Comparison of ENCODE assay signal across 8 cellular contexts in the genomic region with DNA sequence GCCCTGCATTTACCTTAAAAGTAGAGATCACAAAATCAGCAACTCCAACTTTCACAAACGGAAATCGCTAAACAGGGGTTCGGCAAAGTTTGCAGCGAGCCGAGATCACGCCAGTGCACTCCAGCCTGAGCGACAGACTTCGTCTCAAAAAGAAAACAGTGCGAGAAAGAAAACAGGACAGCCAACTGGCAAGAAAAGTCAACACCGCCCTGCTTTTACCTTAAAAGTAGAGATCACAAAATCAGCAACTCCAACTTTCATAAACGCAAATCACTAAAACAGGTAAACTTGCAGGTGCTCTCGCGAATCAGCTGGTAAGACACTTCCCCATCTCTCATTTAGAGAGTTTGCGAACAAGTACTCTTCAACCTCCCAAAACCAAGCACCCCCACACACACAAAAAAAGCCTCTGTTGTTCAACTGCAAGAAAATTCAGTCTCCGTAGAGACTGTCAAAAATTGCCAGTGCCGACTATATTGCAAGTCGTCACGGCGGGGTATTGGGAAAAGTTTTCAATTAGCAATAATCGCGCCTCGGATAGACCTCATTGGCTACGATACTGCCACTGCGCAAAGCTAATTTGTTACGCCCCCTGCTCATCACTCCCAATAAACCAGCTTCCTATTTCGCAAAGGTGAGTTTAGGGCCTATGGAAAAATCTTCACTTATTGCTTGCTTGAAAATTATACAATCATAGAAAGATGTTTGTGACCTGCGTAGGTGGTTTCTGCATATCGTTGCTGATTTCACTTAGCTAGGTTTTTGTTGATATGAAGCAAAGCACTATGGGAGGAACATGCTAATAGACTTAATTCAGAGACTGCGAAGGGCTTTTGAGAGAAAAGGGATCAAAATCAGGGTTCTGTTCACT. TPM values are rescaled to one million over a fixed set of nuclear protein-coding genes. Genes with fewer than 3 reads are reported as not detected.
DNase-seq lines count a peak whose midpoint lies in the region; ATAC-seq, FAIRE-seq and TF ChIP-seq lines count a peak whose summit lies in the region.

A gene (minus strand): TSS at position 577 of the 871 bp plus-strand sequence.

- DNase-seq in Ammon's horn (ENCODE audit: low spot score) (peak; percentile 85), GM19239 (ENCODE audit: insufficient read length, low spot score) (no peak), NCI-H774 (lab: John Stamatoyannopoulos, UW) (peak; percentile 85), ecto neural progenitor cell (ENCODE audit: low spot score) (peak; percentile 90), lower leg skin (ENCODE audit: low spot score in 2 of 2) (peak; percentile 66 to 90)
- DNase-seq in activated CD4-positive, alpha-beta T cell treated with anti-CD3 and anti-CD28 coated beads, Interleukin-2, amount 50 U/mL, for 24 hours (ENCODE audit: low read depth in 1 of 2, low spot score in 1 of 2), result peak; percentile 34 to 89
- DNase-seq in stimulated activated CD4-positive, alpha-beta T cell treated with anti-CD3 and anti-CD28 coated beads, Interleukin-4, amount 100 ng/mL, for 4 hours, result peak; percentile 51 to 78

- 0 to 1% methylated on average over 29 of the region's 29 CpGs for WGBS in lower leg skin, 2 donors

- FAIRE-seq in GM19239 (lab: Jason Lieb, UNC), result peak; percentile 86

- TF ChIP-seq CTCF in lower leg skin (IDR thresholded peaks at IDR 0.05), result no peak

- ATAC-seq in HG03469 (IDR thresholded peaks at IDR 0.05; ENCODE audit: unreplicated experiment), result peak; percentile 29

- peak within 1 kb of the TSS; percentile 51 for H3K4me3 ChIP-seq in lower leg skin (ENCODE audit: low read depth, poor library complexity, severe bottlenecking)

- peak in 1 of 2 donors; percentile 8 for TF ChIP-seq POLR2A in lower leg skin (IDR thresholded peaks at IDR 0.05)

- intact Hi-C loops in lower leg skin (cut with DNase I; ENCODE audit: low total_unique reads), result no loop called here

RNA-seq across cellular contexts. Expression of the gene that starts here (rescaled TPM):
- total RNA-seq in lower leg skin, result under 1 TPM in 2 of 4 donors, not detected in 2; under 0.01 TPM

Comparison
In these comparisons a context has a peak if more than half of its experiments do, and no peak if none do; other contexts are left out.
1. Peak in DNase-seq and H3K4me3 ChIP-seq in lower leg skin; RNA of the gene not detected or under 1 TPM.